Comparison of ENCODE assay signal across 8 cellular contexts in genomic region chr12:53725824-53726223, GRCh38. TPM values are rescaled to one million over a fixed set of nuclear protein-coding genes. Genes with fewer than 3 reads are reported as not detected.
DNase-seq lines count a peak whose midpoint lies in the region; ATAC-seq and TF ChIP-seq lines count a peak whose summit lies in the region.

No MANE protein-coding gene starts in this region.

- peaks cover 21% of the 10 kb centered on the region for H3K4me1 ChIP-seq in DOHH2 (ENCODE audit: control insufficient read depth, low read length)
- H3K4me1 ChIP-seq in esophagus squamous epithelium, result peaks cover 7 to 23% (median 19%) of the 10 kb centered on the region in 3 donors

- H3K27ac ChIP-seq in DOHH2 (ENCODE audit: low read depth, low read length) (no peak overlapping the region), esophagus squamous epithelium (peak overlapping the region in 3 of 4 donors; percentile 38 to 93 (median 87))

- H3K4me3 ChIP-seq in DOHH2 (ENCODE audit: low read length), result no peak overlapping the region; the same call in 1 of the 2 replicates
- peak overlapping the region in 3 of 4 donors; percentile 73 to 90 (median 87) for H3K4me3 ChIP-seq in esophagus squamous epithelium
- H3K4me3 ChIP-seq in skeletal muscle cell (ENCODE audit: low read depth, low read length), result peak overlapping the region; percentile 92

- intact Hi-C loops in esophagus squamous epithelium (cut with DNase I), result no loop called here

- H4K20me1 ChIP-seq in DOHH2 (ENCODE audit: control insufficient read depth, insufficient read depth, low read depth, low read length), result no peaks in the 10 kb centered on the region

- H3K9me2 ChIP-seq in DOHH2 (replicated peaks; ENCODE audit: control insufficient read depth, low read length), result no peaks in the 10 kb centered on the region; the same call in 1 of the 2 replicates

- TF ChIP-seq POLR2A in esophagus squamous epithelium (IDR thresholded peaks at IDR 0.05), result no peak

- WGBS in esophagus squamous epithelium, 2 donors, result 5 to 13% methylated on average over 4 of the region's 4 CpGs

- TF ChIP-seq CTCF in DOHH2 (IDR thresholded peaks at IDR 0.05; ENCODE audit: low read depth, low read length, poor library complexity, severe bottlenecking), result no peak
- no peak for TF ChIP-seq CTCF in esophagus squamous epithelium (IDR thresholded peaks at IDR 0.05)

- H3K79me2 ChIP-seq in DOHH2 (ENCODE audit: control insufficient read depth, low read length), result no peaks in the 10 kb centered on the region

- DNase-seq in SW480 (ENCODE audit: low spot score) (peak; percentile 38), esophagus squamous epithelium (lab: John Stamatoyannopoulos, UW) (no peak), skeletal muscle cell (ENCODE audit: low read depth) (no peak), NCI-H2227 (lab: John Stamatoyannopoulos, UW; ENCODE audit: unreplicated experiment) (no peak)
- DNase-seq in stimulated activated CD4-positive, alpha-beta T cell treated with anti-CD3 and anti-CD28 coated beads, Interleukin-1b, Interleukin-23, amount 100 ng/mL, for 48 hours, result no peak

- no peak for ATAC-seq in HG03439 (IDR thresholded peaks at IDR 0.05; ENCODE audit: unreplicated experiment)
- no peak for ATAC-seq in HG02885 (IDR thresholded peaks at IDR 0.05; ENCODE audit: poor library complexity, unreplicated experiment)

- no peaks in the 10 kb centered on the region for H3K9me3 ChIP-seq in DOHH2 (ENCODE audit: control insufficient read depth, insufficient read depth, low read length)
- H3K9me3 ChIP-seq in esophagus squamous epithelium, result no peaks in the 10 kb centered on the region

- H3K27me3 ChIP-seq in DOHH2 (ENCODE audit: control insufficient read depth, low read length) (no peaks in the 10 kb centered on the region), esophagus squamous epithelium (no peaks in the 10 kb centered on the region)

- no peaks in the 10 kb centered on the region for H3K36me3 ChIP-seq in DOHH2 (ENCODE audit: control insufficient read depth, low read length)
- peaks cover 14 to 42% (median 28%) of the 10 kb centered on the region in 3 donors for H3K36me3 ChIP-seq in esophagus squamous epithelium

- H3K4me2 ChIP-seq in DOHH2 (ENCODE audit: low read length), result peak overlapping the region; percentile 81

- no peaks in the 10 kb centered on the region for H3F3A ChIP-seq in DOHH2 (ENCODE audit: control insufficient read depth, insufficient read depth)

RNA-seq across cellular contexts. Expression of gene CALCOCO1, which starts 1.4 kb away (rescaled TPM):
- total RNA-seq in esophagus squamous epithelium, result 100 to 1,000 TPM in 1 of 4 donors, 10 to 100 TPM in 3; 29.5 to 159 (median 52.2) TPM

RNA-seq across cellular contexts. Expression of gene CISTR, which starts 26.0 kb away (rescaled TPM):
- total RNA-seq in esophagus squamous epithelium, result not detected

RNA-seq across cellular contexts. Expression of gene ATP5MC2, which starts 49.9 kb away (rescaled TPM):
- total RNA-seq in esophagus squamous epithelium, result 100 to 1,000 TPM; 240 to 303 (median 268) TPM
